In the genomic region with DNA sequence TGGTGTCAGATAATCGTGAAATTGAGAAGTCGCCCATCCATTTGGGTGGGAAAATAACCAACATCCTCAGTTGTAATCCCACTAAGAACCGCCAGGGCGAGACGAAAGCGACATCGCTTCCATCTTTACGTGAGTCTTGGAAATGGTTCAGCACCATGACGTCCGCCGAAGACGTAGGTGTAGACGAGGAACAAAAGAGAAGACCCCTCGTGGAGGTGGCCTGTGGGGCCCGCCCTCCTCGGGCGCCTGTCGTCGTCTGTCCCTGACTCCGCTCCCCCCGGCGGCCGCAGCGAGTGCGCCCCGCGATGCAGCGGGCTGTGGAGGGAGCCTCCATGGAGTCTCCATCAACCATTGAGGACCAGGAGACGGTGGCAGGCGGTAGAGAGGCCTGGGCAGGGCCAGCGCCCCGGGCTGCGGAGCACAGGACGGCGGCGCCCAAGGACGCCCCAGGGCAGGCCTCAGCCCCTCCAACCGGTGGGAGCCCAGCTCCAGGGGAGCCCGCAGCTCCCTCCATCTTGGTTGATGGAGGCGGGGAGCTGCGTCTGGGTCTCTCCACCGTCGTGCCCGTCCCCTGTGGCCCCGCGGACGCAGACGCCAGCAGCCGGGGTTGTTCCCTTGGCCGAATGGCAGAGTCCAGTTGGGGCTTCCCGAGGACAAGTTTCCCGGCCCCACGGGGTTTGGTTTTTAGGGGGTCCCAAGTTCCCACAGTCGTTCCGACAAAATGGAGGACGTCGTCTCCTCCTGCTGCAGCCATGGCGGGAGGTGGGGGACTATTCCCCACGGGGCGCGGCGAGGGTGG, we compare ENCODE assay signal across 8 cellular contexts. TPM values are rescaled to one million over a fixed set of nuclear protein-coding genes. Genes with fewer than 3 reads are reported as not detected.
A peak's percentile ranks its signal among the peaks of the same experiment; 100 is the strongest.
DNase-seq lines count a peak whose midpoint lies in the region; ATAC-seq, FAIRE-seq and TF ChIP-seq lines count a peak whose summit lies in the region.

No MANE protein-coding gene starts in this region.

- no peak for FAIRE-seq in small intestine (lab: Jason Lieb, UNC)

- peak; percentile 17 for TF ChIP-seq POLR2A in breast epithelium (IDR thresholded peaks at IDR 0.05)

- 0 to 1% (median 1%) methylated on average over 59 to 62 of the region's 62 CpGs for WGBS in small intestine, 3 donors

- H3K36me3 ChIP-seq in WERI-Rb-1: peaks cover 30% of the 10 kb centered on the region
- H3K36me3 ChIP-seq in breast epithelium: no peaks in the 10 kb centered on the region
- no peaks in the 10 kb centered on the region for H3K36me3 ChIP-seq in small intestine (ENCODE audit: control insufficient read depth in 2 of 2, insufficient read depth in 2 of 2, low read length in 2 of 2)

- H3K27me3 ChIP-seq in WERI-Rb-1 (ENCODE audit: insufficient read depth, low read depth, severe bottlenecking) (no peaks in the 10 kb centered on the region), breast epithelium (no peaks in the 10 kb centered on the region), small intestine (ENCODE audit: control insufficient read depth in 2 of 2, insufficient read depth in 2 of 2, low read length in 2 of 2) (no peaks in the 10 kb centered on the region)

- H3K4me1 ChIP-seq in breast epithelium (peaks cover 0 to 12% of the 10 kb centered on the region in 2 donors), small intestine (ENCODE audit: control insufficient read depth in 2 of 2, insufficient read depth in 1 of 2, low read depth in 1 of 2, low read length in 1 of 2) (peaks cover 0 to 2% of the 10 kb centered on the region in 2 donors)

- TF ChIP-seq CTCF in GM12864 (IDR thresholded peaks at IDR 0.05; ENCODE audit: low read depth, low read length, missing control alignments): peak; percentile 71
- TF ChIP-seq CTCF in WERI-Rb-1 (IDR thresholded peaks at IDR 0.05; ENCODE audit: low read depth, low read length): peak; percentile 74
- peak; percentile 80 to 91 (median 87) for TF ChIP-seq CTCF in breast epithelium (IDR thresholded peaks at IDR 0.05)

- H3K9me3 ChIP-seq in WERI-Rb-1 (ENCODE audit: severe bottlenecking): no peaks in the 10 kb centered on the region
- no peaks in the 10 kb centered on the region for H3K9me3 ChIP-seq in breast epithelium
- no peaks in the 10 kb centered on the region for H3K9me3 ChIP-seq in small intestine (ENCODE audit: control insufficient read depth, low read depth)

- intact Hi-C loops in breast epithelium (cut with DNase I; ENCODE audit: low total_unique reads): loop anchor here (5.0 kb wide), 2 partner anchors 95 to 325 kb away; a partner anchor contains a TSS

- H3K4me3 ChIP-seq in GM12864 (ENCODE audit: low read depth, low read length): peak overlapping the region; percentile 79
- peak overlapping the region; percentile 74 for H3K4me3 ChIP-seq in WERI-Rb-1 (ENCODE audit: low read depth, low read length)
- H3K4me3 ChIP-seq in breast epithelium: peak overlapping the region; percentile 88 to 89 (median 88)
- H3K4me3 ChIP-seq in small intestine (ENCODE audit: low read depth in 1 of 2, low read length in 2 of 2): peak overlapping the region; percentile 67 to 99

- H3K27ac ChIP-seq in WERI-Rb-1: peak overlapping the region; percentile 99
- peak overlapping the region; percentile 97 to 99 for H3K27ac ChIP-seq in breast epithelium
- peak overlapping the region; percentile 96 to 99 for H3K27ac ChIP-seq in small intestine (ENCODE audit: low read depth in 1 of 2, low read length in 1 of 2)

- peak; percentile 70 for DNase-seq in GM12864 (ENCODE audit: low read depth)
- DNase-seq in NCI-H2029 (lab: John Stamatoyannopoulos, UW): peak; percentile 36
- DNase-seq in WERI-Rb-1: peak; percentile 94
- peak; percentile 74 to 76 for DNase-seq in breast epithelium (ENCODE audit: low spot score in 2 of 2)
- DNase-seq in iPS-NIHi7 (ENCODE audit: extremely low spot score): peak; percentile 51
- peak; percentile 77 for DNase-seq in small intestine
- no peak for DNase-seq in H4 (ENCODE audit: low spot score)

- peak; percentile 19 for ATAC-seq in HG02623 (IDR thresholded peaks at IDR 0.05; ENCODE audit: unreplicated experiment)

RNA-seq across cellular contexts. Expression of a gene that starts 1.0 kb away (rescaled TPM):
- 100 to 1,000 TPM in 1 of 3 donors, 10 to 100 TPM in 2; 76.5 to 118 (median 93.1) TPM for total RNA-seq in breast epithelium
- 10 to 100 TPM; 13.2 to 20.4 (median 15.5) TPM for polyA plus RNA-seq in small intestine
- 24.1 and 37.3 TPM in 2 replicates for total RNA-seq in H4 (2014; rRNA removed; shearing (Covaris generic))
